ENCODE assay signal across 9 cellular contexts in genomic region chrX:107537815-107538214, GRCh38.
DNase-seq lines count a peak whose midpoint lies in the region; ATAC-seq and TF ChIP-seq lines count a peak whose summit lies in the region.
"Had no signal": no experiment of that assay in that cellular context is flagged by ENCODE, and none has a peak within 500 bp of the region (broad histone marks: within the 10 kb centered on the region; RNA-seq: fewer than 3 reads in every experiment).

No MANE protein-coding gene starts in this region.

- H3K9me3 ChIP-seq in stomach, result no peaks in the 10 kb centered on the region
- H3K9me3 ChIP-seq: thoracic aorta had no signal

- WGBS in stomach, 5 donors, result 15 to 32% (median 21%) methylated on average over 6 of the region's 6 CpGs

- no peaks in the 10 kb centered on the region for H3K36me3 ChIP-seq in stomach
- H3K36me3 ChIP-seq: thoracic aorta had no signal

- H3K4me1 ChIP-seq in stomach, result no peaks in the 10 kb centered on the region

- peaks cover 0 to 4% (median 4%) of the 10 kb centered on the region in 3 donors for H3K27me3 ChIP-seq in stomach

- peak in 2 of 7 experiments; percentile 10 to 20 for TF ChIP-seq CTCF in stomach (IDR thresholded peaks at IDR 0.05)

- DNase-seq in Ammon's horn (ENCODE audit: low spot score) (peak; percentile 3), NCI-H748 treated with DMSO at 0.1 percent for 48 hours (lab: John Stamatoyannopoulos, UW) (peak; percentile 32), iPS-NIHi11 (ENCODE audit: low spot score) (peak; percentile 33), stomach (peak; percentile 26)
- peak; percentile 19 for DNase-seq in activated naive CD4-positive, alpha-beta T cell treated with anti-CD3 and anti-CD28 coated beads, Interleukin-2, amount 50 U/mL, for 16 hours

- no peak overlapping the region for H3K4me3 ChIP-seq in stomach
- H3K4me3 ChIP-seq: thoracic aorta had no signal

- TF ChIP-seq EP300 in stomach (IDR thresholded peaks at IDR 0.05), result no peak

- ATAC-seq in GM21390 (IDR thresholded peaks at IDR 0.05; ENCODE audit: unreplicated experiment) (peak; percentile 66), HG03196 (IDR thresholded peaks at IDR 0.05; ENCODE audit: unreplicated experiment) (no peak), HG03521 (IDR thresholded peaks at IDR 0.05; ENCODE audit: unreplicated experiment) (no peak)

- intact Hi-C loops in stomach (cut with DNase I; ENCODE audit: low total_unique reads), result no loop called here

- no peak overlapping the region for H3K27ac ChIP-seq in stomach
- H3K27ac ChIP-seq: thoracic aorta had no signal

- no peak for TF ChIP-seq POLR2A in stomach (IDR thresholded peaks at IDR 0.05)
